ENCODE assay signal across 9 cellular contexts in genomic region chr12:106227641-106228319, GRCh38. TPM values are rescaled to one million over a fixed set of nuclear protein-coding genes. Genes with fewer than 3 reads are reported as not detected.
DNase-seq lines count a peak whose midpoint lies in the region; ATAC-seq, FAIRE-seq and TF ChIP-seq lines count a peak whose summit lies in the region.
"Had no signal": no experiment of that assay in that cellular context is flagged by ENCODE, and none has a peak within 500 bp of the region (broad histone marks: within the 10 kb centered on the region; RNA-seq: fewer than 3 reads in every experiment).

No MANE protein-coding gene starts in this region.

- TF ChIP-seq RAD21 in HepG2 (CRISPR knock-in tag; IDR thresholded peaks at IDR 0.05): no peak

- H3K79me2 ChIP-seq in HepG2 (ENCODE audit: insufficient read depth, low read length): no peaks in the 10 kb centered on the region

- peak; percentile 90 for DNase-seq in cardiac septum (ENCODE audit: low spot score)
- DNase-seq in Right ventricle myocardium inferior (ENCODE audit: missing footprints): no peak
- DNase-seq in activated effector memory CD4-positive, alpha-beta T cell treated with anti-CD3 and anti-CD28 coated beads, Interleukin-2, amount 50 U/mL, for 16 hours: peak; percentile 80
- peak; percentile 47 for DNase-seq in HepG2 (ENCODE audit: low spot score)
- DNase-seq in NCI-H2196 treated with DMSO at 0.1 percent for 48 hours (lab: John Stamatoyannopoulos, UW; ENCODE audit: unreplicated experiment): no peak
- no peak for DNase-seq in NCI-H345 treated with DMSO at 0.1 percent for 48 hours (lab: John Stamatoyannopoulos, UW; ENCODE audit: unreplicated experiment)

- H3K4me2 ChIP-seq in HepG2 (ENCODE audit: low read depth, low read length): peak overlapping the region; percentile 43; the same call in 1 of the 2 replicates
- H3K4me2 ChIP-seq: BLaER1 had no signal

- no peaks in the 10 kb centered on the region for H3K9me3 ChIP-seq in HepG2 (ENCODE audit: low read length)
- H3K9me3 ChIP-seq: BLaER1 had no signal

- H3K36me3 ChIP-seq in HepG2 (replicated peaks in 1 of 2; ENCODE audit: control insufficient read depth in 1 of 2, insufficient read depth in 2 of 2, low read length in 2 of 2): no peaks in the 10 kb centered on the region
- H3K36me3 ChIP-seq: BLaER1 had no signal

- no peak overlapping the region; a peak in 1 of 6 replicates for H3K4me3 ChIP-seq in HepG2 (replicated peaks in 1 of 3; ENCODE audit: insufficient read depth in 1 of 3, low read depth in 2 of 3, low read length in 3 of 3)
- H3K4me3 ChIP-seq: BLaER1 had no signal

- TF ChIP-seq CTCF in HepG2 (CRISPR knock-in tag; IDR thresholded peaks at IDR 0.05): no peak

- no peak for TF ChIP-seq POLR2A in HepG2 (IDR thresholded peaks at IDR 0.05; ENCODE audit: insufficient read depth in 1 of 2, low read depth in 2 of 2, low read length in 2 of 2)

- H3K4me1 ChIP-seq in HepG2 (ENCODE audit: insufficient read depth, low read length): peaks cover 11% of the 10 kb centered on the region

- no peak overlapping the region for H3K9ac ChIP-seq in HepG2 (ENCODE audit: insufficient read depth, low read depth, low read length)
- H3K9ac ChIP-seq: BLaER1 had no signal

- in situ Hi-C loops in HepG2 (cut with HindIII; ENCODE audit: extremely low pct_ligation_motif_present, low pct_unique_long_range_greater_than_20kb): loop anchor here (5.0 to 10.0 kb wide), 3 partner anchors 55 to 803 kb away; no protein-coding TSS in a partner anchor

- no peaks in the 10 kb centered on the region for H4K20me1 ChIP-seq in HepG2 (ENCODE audit: insufficient read depth, low read length)
- H4K20me1 ChIP-seq: BLaER1 had no signal

- TF ChIP-seq EP300 in HepG2 (IDR thresholded peaks at IDR 0.05; ENCODE audit: low read depth in 2 of 2, low read length in 2 of 2): no peak
- TF ChIP-seq EP300 in HepG2 (CRISPR knock-in tag; IDR thresholded peaks at IDR 0.05; ENCODE audit: borderline replicate concordance): no peak

- H3K27me3 ChIP-seq in HepG2 (ENCODE audit: control insufficient read depth in 1 of 2, insufficient read depth in 2 of 2, low read length in 2 of 2): peaks cover 2 to 16% of the 10 kb centered on the region in 2 experiments; a peak in 3 of 5 replicates
- H3K27me3 ChIP-seq: BLaER1 had no signal

- intact Hi-C loops in cardiac septum (cut with DNase I): loop anchor here (2.0 kb wide), 2 partner anchors 53 to 117 kb away; no protein-coding TSS in a partner anchor
- intact Hi-C loops in Right ventricle myocardium inferior (cut with DNase I): loop anchor here (1.0 to 2.0 kb wide), 2 partner anchors 55 to 117 kb away; no protein-coding TSS in a partner anchor
- intact Hi-C loops in HepG2 (cut with micrococcal nuclease; ENCODE audit: unreplicated experiment): loop anchor here (1.0 to 5.0 kb wide), 4 partner anchors 15 to 695 kb away; no protein-coding TSS in a partner anchor

- FAIRE-seq in HepG2 (lab: Jason Lieb, UNC): no peak

- 43% methylated on average over 8 of the region's 8 CpGs for WGBS in HepG2 (ENCODE audit: low lambda C conversion rate)

- no peak overlapping the region for H3K27ac ChIP-seq in HepG2 (ENCODE audit: extremely low read length, insufficient read depth, low read length)
- H3K27ac ChIP-seq: BLaER1 had no signal

- POLR2A ChIA-PET in HepG2 (lab: Yijun Ruan, JAX): interaction anchor here (0.9 to 2.9 kb wide), 4 partner anchors 55 to 130 kb away, joined by 3 to 17 read pairs (median 8); partner anchors contain the start of gene POLR3B

- CTCF ChIA-PET in HepG2 (lab: Yijun Ruan, JAX; ENCODE audit: low intra/inter-chr PET ratio, low total read pairs): interaction anchor here (0.9 to 2.5 kb wide), 4 partner anchors 53 to 130 kb away, joined by 4 to 40 read pairs (median 16); partner anchors contain the start of gene POLR3B

- ATAC-seq in Right ventricle myocardium inferior (no peak), HepG2 (peak; percentile 49), HG03108 (IDR thresholded peaks at IDR 0.05; ENCODE audit: unreplicated experiment) (no peak), HG03521 (IDR thresholded peaks at IDR 0.05; ENCODE audit: unreplicated experiment) (no peak)

- no TSS peak for BruUV-seq in HepG2 (replicated peaks; lab: Mats Ljungman, UMichigan)

- no peak overlapping the region for H2AFZ ChIP-seq in HepG2 (ENCODE audit: low read length)

TF ChIP-seq in HepG2, 621 proteins besides CTCF, POLR2A, EP300 and RAD21 (continues in another document):
- no peak for TF ChIP-seq GRHL1 (CRISPR knock-in tag; conservative IDR thresholded peaks at IDR 0.05)
- TF ChIP-seq, protein P1, sequence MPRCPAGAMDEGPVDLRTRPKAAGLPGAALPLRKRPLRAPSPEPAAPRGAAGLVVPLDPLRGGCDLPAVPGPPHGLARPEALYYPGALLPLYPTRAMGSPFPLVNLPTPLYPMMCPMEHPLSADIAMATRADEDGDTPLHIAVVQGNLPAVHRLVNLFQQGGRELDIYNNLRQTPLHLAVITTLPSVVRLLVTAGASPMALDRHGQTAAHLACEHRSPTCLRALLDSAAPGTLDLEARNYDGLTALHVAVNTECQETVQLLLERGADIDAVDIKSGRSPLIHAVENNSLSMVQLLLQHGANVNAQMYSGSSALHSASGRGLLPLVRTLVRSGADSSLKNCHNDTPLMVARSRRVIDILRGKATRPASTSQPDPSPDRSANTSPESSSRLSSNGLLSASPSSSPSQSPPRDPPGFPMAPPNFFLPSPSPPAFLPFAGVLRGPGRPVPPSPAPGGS (CRISPR knock-in tag; IDR thresholded peaks at IDR 0.05): peak; percentile 63; the same call in 1 of the 2 replicates
- TF ChIP-seq ZFYVE20 (CRISPR knock-in tag; IDR thresholded peaks at IDR 0.05; ENCODE audit: borderline replicate concordance, low read depth): 0 out of 2 replicates have a peak, but pooled peaks have one; percentile 49
- TF ChIP-seq ZNF331 (CRISPR knock-in tag; IDR thresholded peaks at IDR 0.05): no peak
- TF ChIP-seq HMGXB4 (CRISPR knock-in tag; IDR thresholded peaks at IDR 0.05; ENCODE audit: borderline replicate concordance in 1 of 2, low read depth in 1 of 2): no peak
- TF ChIP-seq RELA (CRISPR knock-in tag; IDR thresholded peaks at IDR 0.05): 0 out of 2 replicates have a peak, but pooled peaks have one; percentile 40
- TF ChIP-seq CREM (IDR thresholded peaks at IDR 0.05): no peak
- no peak for TF ChIP-seq CREM (CRISPR knock-in tag; IDR thresholded peaks at IDR 0.05)
- TF ChIP-seq ZNF232 (CRISPR knock-in tag; IDR thresholded peaks at IDR 0.05; ENCODE audit: borderline replicate concordance): no peak
- no peak for TF ChIP-seq ZNF33B (CRISPR knock-in tag; IDR thresholded peaks at IDR 0.05)
- no peak for TF ChIP-seq NFYB (CRISPR knock-in tag; IDR thresholded peaks at IDR 0.05)
- TF ChIP-seq PAWR (CRISPR knock-in tag; IDR thresholded peaks at IDR 0.05; ENCODE audit: borderline replicate concordance): no peak

RNA-seq across cellular contexts. Expression of gene CKAP4, which starts 20.0 kb away (rescaled TPM):
- total RNA-seq in cardiac septum (56.8 TPM), Right ventricle myocardium inferior (40.2 TPM), HepG2 (2016; rRNA removed; fragmentation: Illumina TruSeq; extraction: Trizol) (37.3 and 70.2 TPM in 2 replicates)
- 3.7 and 3.9 TPM in 2 replicates for total RNA-seq in HepG2 (2016; cell fraction: cytosol; rRNA removed; fragmentation: Illumina TruSeq; extraction: Trizol; ENCODE audit: low read depth)
- total RNA-seq in HepG2 (2016; cell fraction: insoluble cytoplasmic fraction; rRNA removed; fragmentation: Illumina TruSeq; extraction: Trizol): 34.6 and 68.5 TPM in 2 replicates
- total RNA-seq in HepG2 (2016; cell fraction: membrane; rRNA removed; fragmentation: Illumina TruSeq; extraction: Trizol): 14.7 and 15.5 TPM in 2 replicates
- total RNA-seq in HepG2 (2016; cell fraction: nucleus; rRNA removed; fragmentation: Illumina TruSeq; extraction: Trizol): 67.9 and 80.5 TPM in 2 replicates
- polyA plus RNA-seq in HepG2 (2011; rRNA removed): 39.2 and 45.4 TPM in 2 replicates
- 30.8 and 37.4 TPM in 2 replicates for polyA plus RNA-seq in HepG2 (2011; cell fraction: cytosol; rRNA removed)
- 17.5 and 20.0 TPM in 2 replicates for polyA plus RNA-seq in HepG2 (2011; cell fraction: nucleus; rRNA removed)
- 76.8 and 81.5 TPM in 2 replicates for polyA plus RNA-seq in HepG2 (2012)
- 4.9 and 5.3 TPM in 2 replicates for polyA plus RNA-seq in HepG2 (2016; cell fraction: cytosol; fragmentation: Illumina TruSeq; extraction: Trizol; ENCODE audit: low read depth)
- 44.7 and 53.0 TPM in 2 replicates for polyA plus RNA-seq in HepG2 (2016; cell fraction: insoluble cytoplasmic fraction; fragmentation: Illumina TruSeq; extraction: Trizol; ENCODE audit: low read depth)
- polyA plus RNA-seq in HepG2 (2016; cell fraction: membrane; fragmentation: Illumina TruSeq; extraction: Trizol; ENCODE audit: low read depth): 13.7 and 14.8 TPM in 2 replicates
- 125 and 131 TPM in 2 replicates for polyA plus RNA-seq in HepG2 (2016; cell fraction: nucleus; fragmentation: Illumina TruSeq; extraction: Trizol; ENCODE audit: insufficient read depth, low read depth)
- 17.1 and 29.8 TPM in 2 replicates for polyA minus RNA-seq in HepG2 (2011; rRNA and poly(A)+ RNA removed; ENCODE audit: low replicate concordance)
- polyA minus RNA-seq in HepG2 (2011; cell fraction: cytosol; rRNA and poly(A)+ RNA removed): 29.4 and 33.1 TPM in 2 replicates
- polyA minus RNA-seq in HepG2 (2011; cell fraction: nucleus; rRNA and poly(A)+ RNA removed): 11.7 and 15.9 TPM in 2 replicates

Comparison
In these comparisons a context has a peak if more than half of its experiments do, and no peak if none do; other contexts are left out.
1. DNase-seq: peak in cardiac septum (single experiment), activated effector memory CD4-positive, alpha-beta T cell treated with anti-CD3 and anti-CD28 coated beads, Interleukin-2, amount 50 U/mL, for 16 hours (single experiment) and HepG2 (single experiment); none in Right ventricle myocardium inferior (single experiment), NCI-H2196 treated with DMSO at 0.1 percent for 48 hours (single experiment) and NCI-H345 treated with DMSO at 0.1 percent for 48 hours (single experiment).